ENCODE assay signal across 2 cellular contexts in the genomic region with DNA sequence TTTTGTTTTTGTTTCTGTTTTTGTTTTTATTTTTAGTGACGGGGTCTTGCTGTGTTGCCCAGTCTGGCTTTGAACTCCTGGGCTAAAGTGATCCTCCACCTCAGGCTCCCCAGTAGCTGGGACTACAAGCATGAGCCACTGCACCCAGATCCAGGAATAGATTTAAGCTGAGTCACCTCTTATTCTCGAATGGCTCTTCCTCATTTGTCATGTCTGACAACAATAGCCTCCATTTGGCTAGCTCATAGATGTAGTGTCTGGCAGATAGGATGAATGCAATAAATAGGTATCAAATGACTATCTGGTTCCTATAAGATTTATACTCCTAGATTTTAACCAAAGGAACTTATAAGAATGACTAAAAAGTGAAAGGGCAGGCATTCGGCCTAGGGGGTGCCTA.
A peak's percentile ranks its signal among the peaks of the same experiment; 100 is the strongest.
TF ChIP-seq lines count a peak whose summit lies in the region.

No MANE protein-coding gene starts in this region.

TF ChIP-seq in IMR-90, 13 proteins besides CTCF, POLR2A, EP300 and RAD21:
- TF ChIP-seq CHD1 (IDR thresholded peaks at IDR 0.05; ENCODE audit: low read depth, low read length), result no peak
- no peak for TF ChIP-seq SMC3 (IDR thresholded peaks at IDR 0.05; ENCODE audit: low read depth, low read length)
- TF ChIP-seq MAZ (IDR thresholded peaks at IDR 0.05; ENCODE audit: borderline replicate concordance, low read depth, low read length), result no peak
- TF ChIP-seq, protein P1, sequence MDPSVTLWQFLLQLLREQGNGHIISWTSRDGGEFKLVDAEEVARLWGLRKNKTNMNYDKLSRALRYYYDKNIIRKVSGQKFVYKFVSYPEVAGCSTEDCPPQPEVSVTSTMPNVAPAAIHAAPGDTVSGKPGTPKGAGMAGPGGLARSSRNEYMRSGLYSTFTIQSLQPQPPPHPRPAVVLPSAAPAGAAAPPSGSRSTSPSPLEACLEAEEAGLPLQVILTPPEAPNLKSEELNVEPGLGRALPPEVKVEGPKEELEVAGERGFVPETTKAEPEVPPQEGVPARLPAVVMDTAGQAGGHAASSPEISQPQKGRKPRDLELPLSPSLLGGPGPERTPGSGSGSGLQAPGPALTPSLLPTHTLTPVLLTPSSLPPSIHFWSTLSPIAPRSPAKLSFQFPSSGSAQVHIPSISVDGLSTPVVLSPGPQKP (IDR thresholded peaks at IDR 0.05; ENCODE audit: borderline replicate concordance, low read depth, low read length), result no peak
- no peak for TF ChIP-seq MXI1 (IDR thresholded peaks at IDR 0.05; ENCODE audit: borderline replicate concordance, low read depth, low read length)
- TF ChIP-seq NFE2L2 (IDR thresholded peaks at IDR 0.05; ENCODE audit: low read depth, low read length), result 0 out of 2 replicates have a peak, but pooled peaks have one; percentile 36
- no peak for TF ChIP-seq CEBPB (IDR thresholded peaks at IDR 0.05; ENCODE audit: low read depth, low read length)

TF ChIP-seq in SK-N-SH treated with all-trans-retinoic acid at 6 μM for 48 hours, 23 proteins besides CTCF, POLR2A, EP300 and RAD21:
- TF ChIP-seq ARNTL (CRISPR knock-in tag; IDR thresholded peaks at IDR 0.05; ENCODE audit: borderline replicate concordance, low read depth) (no peak), ZNF8 (CRISPR knock-in tag; IDR thresholded peaks at IDR 0.05) (no peak), TOX (CRISPR knock-in tag; IDR thresholded peaks at IDR 0.05; ENCODE audit: borderline replicate concordance) (peak; percentile 37; the same call in 1 of the 2 replicates), RARB (CRISPR knock-in tag; IDR thresholded peaks at IDR 0.05) (no peak), ISL1 (CRISPR knock-in tag; IDR thresholded peaks at IDR 0.05) (peak; percentile 63), ESRRG (CRISPR knock-in tag; IDR thresholded peaks at IDR 0.05) (no peak), CSDC2 (CRISPR knock-in tag; IDR thresholded peaks at IDR 0.05) (no peak), ZC3H10 (CRISPR knock-in tag; IDR thresholded peaks at IDR 0.05) (peak; percentile 46; the same call in 1 of the 2 replicates)
- TF ChIP-seq, protein P2, sequence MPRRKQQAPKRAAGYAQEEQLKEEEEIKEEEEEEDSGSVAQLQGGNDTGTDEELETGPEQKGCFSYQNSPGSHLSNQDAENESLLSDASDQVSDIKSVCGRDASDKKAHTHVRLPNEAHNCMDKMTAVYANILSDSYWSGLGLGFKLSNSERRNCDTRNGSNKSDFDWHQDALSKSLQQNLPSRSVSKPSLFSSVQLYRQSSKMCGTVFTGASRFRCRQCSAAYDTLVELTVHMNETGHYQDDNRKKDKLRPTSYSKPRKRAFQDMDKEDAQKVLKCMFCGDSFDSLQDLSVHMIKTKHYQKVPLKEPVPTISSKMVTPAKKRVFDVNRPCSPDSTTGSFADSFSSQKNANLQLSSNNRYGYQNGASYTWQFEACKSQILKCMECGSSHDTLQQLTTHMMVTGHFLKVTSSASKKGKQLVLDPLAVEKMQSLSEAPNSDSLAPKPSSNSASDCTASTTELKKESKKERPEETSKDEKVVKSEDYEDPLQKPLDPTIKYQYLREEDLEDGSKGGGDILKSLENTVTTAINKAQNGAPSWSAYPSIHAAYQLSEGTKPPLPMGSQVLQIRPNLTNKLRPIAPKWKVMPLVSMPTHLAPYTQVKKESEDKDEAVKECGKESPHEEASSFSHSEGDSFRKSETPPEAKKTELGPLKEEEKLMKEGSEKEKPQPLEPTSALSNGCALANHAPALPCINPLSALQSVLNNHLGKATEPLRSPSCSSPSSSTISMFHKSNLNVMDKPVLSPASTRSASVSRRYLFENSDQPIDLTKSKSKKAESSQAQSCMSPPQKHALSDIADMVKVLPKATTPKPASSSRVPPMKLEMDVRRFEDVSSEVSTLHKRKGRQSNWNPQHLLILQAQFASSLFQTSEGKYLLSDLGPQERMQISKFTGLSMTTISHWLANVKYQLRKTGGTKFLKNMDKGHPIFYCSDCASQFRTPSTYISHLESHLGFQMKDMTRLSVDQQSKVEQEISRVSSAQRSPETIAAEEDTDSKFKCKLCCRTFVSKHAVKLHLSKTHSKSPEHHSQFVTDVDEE (CRISPR knock-in tag; IDR thresholded peaks at IDR 0.05), result no peak
- TF ChIP-seq, protein P3, sequence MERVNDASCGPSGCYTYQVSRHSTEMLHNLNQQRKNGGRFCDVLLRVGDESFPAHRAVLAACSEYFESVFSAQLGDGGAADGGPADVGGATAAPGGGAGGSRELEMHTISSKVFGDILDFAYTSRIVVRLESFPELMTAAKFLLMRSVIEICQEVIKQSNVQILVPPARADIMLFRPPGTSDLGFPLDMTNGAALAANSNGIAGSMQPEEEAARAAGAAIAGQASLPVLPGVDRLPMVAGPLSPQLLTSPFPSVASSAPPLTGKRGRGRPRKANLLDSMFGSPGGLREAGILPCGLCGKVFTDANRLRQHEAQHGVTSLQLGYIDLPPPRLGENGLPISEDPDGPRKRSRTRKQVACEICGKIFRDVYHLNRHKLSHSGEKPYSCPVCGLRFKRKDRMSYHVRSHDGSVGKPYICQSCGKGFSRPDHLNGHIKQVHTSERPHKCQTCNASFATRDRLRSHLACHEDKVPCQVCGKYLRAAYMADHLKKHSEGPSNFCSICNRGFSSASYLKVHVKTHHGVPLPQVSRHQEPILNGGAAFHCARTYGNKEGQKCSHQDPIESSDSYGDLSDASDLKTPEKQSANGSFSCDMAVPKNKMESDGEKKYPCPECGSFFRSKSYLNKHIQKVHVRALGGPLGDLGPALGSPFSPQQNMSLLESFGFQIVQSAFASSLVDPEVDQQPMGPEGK (CRISPR knock-in tag; IDR thresholded peaks at IDR 0.05; ENCODE audit: borderline replicate concordance), result no peak
